In the genomic region with DNA sequence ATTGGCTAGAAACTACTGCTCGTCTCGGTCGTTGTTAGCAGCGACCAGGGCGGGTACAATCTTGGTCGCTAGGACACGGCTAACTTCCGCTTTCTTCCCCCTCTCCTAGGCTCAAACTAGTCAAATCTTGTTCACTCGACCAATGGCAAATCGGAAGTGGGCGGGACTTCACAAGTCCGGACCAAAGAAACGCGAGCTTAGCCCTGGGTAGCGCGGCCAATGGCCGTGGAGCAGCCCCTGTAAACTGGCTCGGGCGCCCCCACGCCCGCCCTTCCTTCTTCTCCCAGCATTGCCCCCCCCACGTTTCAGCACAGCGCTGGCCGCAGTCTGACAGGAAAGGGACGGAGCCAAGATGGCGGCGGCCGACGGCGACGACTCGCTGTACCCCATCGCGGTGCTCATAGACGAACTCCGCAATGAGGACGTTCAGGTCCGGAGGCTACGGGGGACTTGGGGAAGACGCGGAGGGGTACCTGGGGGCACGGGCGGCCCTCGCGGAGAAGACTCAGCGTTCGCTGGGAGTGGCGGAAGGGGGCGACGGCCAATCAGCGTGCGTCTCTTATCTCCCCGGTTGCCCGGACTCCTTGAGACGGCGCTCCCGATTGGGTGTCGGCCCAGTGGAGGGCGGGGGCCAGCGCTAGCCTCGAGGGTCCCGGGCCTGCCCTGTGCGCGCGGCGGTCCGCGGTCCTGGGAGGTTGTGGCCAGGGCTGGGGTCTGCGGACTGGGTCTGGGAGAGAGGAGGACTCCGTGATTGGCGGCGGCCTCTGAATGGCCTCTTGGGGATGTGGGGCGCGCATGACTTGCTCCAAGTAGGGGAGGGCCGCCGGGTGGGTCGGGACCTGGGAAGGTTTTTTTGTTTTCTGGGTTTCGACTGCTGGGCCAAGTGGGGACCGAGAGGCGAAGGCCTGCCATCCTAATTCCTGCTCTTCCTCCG, we compare ENCODE assay signal across 1 cellular context.
A peak's percentile ranks its signal among the peaks of the same experiment; 100 is the strongest.
TF ChIP-seq lines count a peak whose summit lies in the region.

A gene (plus strand): TSS at position 308 of the 934 bp plus-strand sequence. CDS start 45 bp downstream, at position 353.

TF ChIP-seq in HepG2, 621 proteins besides CTCF, POLR2A, EP300 and RAD21 (continued from another document and continues in another):
- TF ChIP-seq, protein P1, sequence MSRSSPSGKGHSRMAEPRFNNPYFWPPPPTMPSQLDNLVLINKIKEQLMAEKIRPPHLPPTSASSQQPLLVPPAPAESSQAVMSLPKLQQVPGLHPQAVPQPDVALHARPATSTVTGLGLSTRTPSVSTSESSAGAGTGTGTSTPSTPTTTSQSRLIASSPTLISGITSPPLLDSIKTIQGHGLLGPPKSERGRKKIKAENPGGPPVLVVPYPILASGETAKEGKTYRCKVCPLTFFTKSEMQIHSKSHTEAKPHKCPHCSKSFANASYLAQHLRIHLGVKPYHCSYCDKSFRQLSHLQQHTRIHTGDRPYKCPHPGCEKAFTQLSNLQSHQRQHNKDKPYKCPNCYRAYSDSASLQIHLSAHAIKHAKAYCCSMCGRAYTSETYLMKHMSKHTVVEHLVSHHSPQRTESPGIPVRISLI (CRISPR knock-in tag; IDR thresholded peaks at IDR 0.05; ENCODE audit: borderline replicate concordance) = 0 out of 2 replicates have a peak, but pooled peaks have one; percentile 41
- TF ChIP-seq GATAD2A (CRISPR knock-in tag; IDR thresholded peaks at IDR 0.05) (peak; percentile 9; the same call in 1 of the 2 replicates), CBX1 (IDR thresholded peaks at IDR 0.05; ENCODE audit: low read depth) (peak; percentile 47), HIVEP1 (CRISPR knock-in tag; IDR thresholded peaks at IDR 0.05) (peak; percentile 82), POLR2G (IDR thresholded peaks at IDR 0.05; ENCODE audit: low read depth, low read length) (peak; percentile 55), CBX2 (IDR thresholded peaks at IDR 0.05; ENCODE audit: low read depth, low read length) (no peak), CBX2 (CRISPR knock-in tag; IDR thresholded peaks at IDR 0.05; ENCODE audit: low read depth) (no peak), TCF7 (IDR thresholded peaks at IDR 0.05; ENCODE audit: low read depth) (no peak), JARID2 (CRISPR knock-in tag; IDR thresholded peaks at IDR 0.05; ENCODE audit: insufficient replicate concordance) (no peak), SP5 (CRISPR knock-in tag; IDR thresholded peaks at IDR 0.05; ENCODE audit: borderline replicate concordance, low read depth) (peak; percentile 15; the same call in 1 of the 2 replicates), ZNF24 (IDR thresholded peaks at IDR 0.05) (no peak), PCBP1 (IDR thresholded peaks at IDR 0.05; ENCODE audit: borderline replicate concordance, low read depth, low read length) (0 out of 2 replicates have a peak, but pooled peaks have one; percentile 28), TEAD3 (CRISPR knock-in tag; optimal IDR thresholded peaks at IDR 0.05; ENCODE audit: borderline replicate concordance) (peak; percentile 40), IRX3 (CRISPR knock-in tag; IDR thresholded peaks at IDR 0.05; ENCODE audit: borderline replicate concordance, low read depth) (no peak), ARHGAP35 (CRISPR knock-in tag; IDR thresholded peaks at IDR 0.05; ENCODE audit: borderline replicate concordance) (0 out of 2 replicates have a peak, but pooled peaks have one; percentile 58), CENPT (CRISPR knock-in tag; IDR thresholded peaks at IDR 0.05; ENCODE audit: low read depth) (no peak), ZNF317 (CRISPR knock-in tag; IDR thresholded peaks at IDR 0.05) (peak; percentile 84; the same call in 1 of the 2 replicates), ZKSCAN1 (IDR thresholded peaks at IDR 0.05; ENCODE audit: low read length) (no peak), STAT5B (CRISPR knock-in tag; IDR thresholded peaks at IDR 0.05) (no peak), KLF9 (CRISPR knock-in tag; IDR thresholded peaks at IDR 0.05; ENCODE audit: low read depth) (no peak), ELF4 (CRISPR knock-in tag; IDR thresholded peaks at IDR 0.05; ENCODE audit: borderline replicate concordance) (peak; percentile 87; the same call in 1 of the 2 replicates), ESRRA (CRISPR knock-in tag; IDR thresholded peaks at IDR 0.05; ENCODE audit: low read depth) (0 out of 2 replicates have a peak, but pooled peaks have one; percentile 72), ZNF501 (CRISPR knock-in tag; IDR thresholded peaks at IDR 0.05) (peak; percentile 92), FOXA3 (CRISPR knock-in tag; IDR thresholded peaks at IDR 0.05) (no peak), MIXL1 (CRISPR knock-in tag; IDR thresholded peaks at IDR 0.05) (no peak), ZMYM2 (CRISPR knock-in tag; IDR thresholded peaks at IDR 0.05) (no peak), ZNF350 (CRISPR knock-in tag; IDR thresholded peaks at IDR 0.05; ENCODE audit: borderline replicate concordance, low read depth) (peak; percentile 97), KMT2A (CRISPR knock-in tag; IDR thresholded peaks at IDR 0.05) (peak; percentile 37; the same call in 1 of the 2 replicates), FLYWCH1 (CRISPR knock-in tag; IDR thresholded peaks at IDR 0.05) (no peak), POGZ (CRISPR knock-in tag; IDR thresholded peaks at IDR 0.05) (peak; percentile 74), RNF2 (conservative IDR thresholded peaks at IDR 0.05; ENCODE audit: low read depth) (no peak), CBFB (CRISPR knock-in tag; IDR thresholded peaks at IDR 0.05) (peak; percentile 38; the same call in 1 of the 2 replicates), ZNF746 (CRISPR knock-in tag; IDR thresholded peaks at IDR 0.05) (no peak; the same call in 1 of the 2 replicates), ZNF562 (CRISPR knock-in tag; IDR thresholded peaks at IDR 0.05; ENCODE audit: borderline replicate concordance) (no peak)
- TF ChIP-seq, protein P2, sequence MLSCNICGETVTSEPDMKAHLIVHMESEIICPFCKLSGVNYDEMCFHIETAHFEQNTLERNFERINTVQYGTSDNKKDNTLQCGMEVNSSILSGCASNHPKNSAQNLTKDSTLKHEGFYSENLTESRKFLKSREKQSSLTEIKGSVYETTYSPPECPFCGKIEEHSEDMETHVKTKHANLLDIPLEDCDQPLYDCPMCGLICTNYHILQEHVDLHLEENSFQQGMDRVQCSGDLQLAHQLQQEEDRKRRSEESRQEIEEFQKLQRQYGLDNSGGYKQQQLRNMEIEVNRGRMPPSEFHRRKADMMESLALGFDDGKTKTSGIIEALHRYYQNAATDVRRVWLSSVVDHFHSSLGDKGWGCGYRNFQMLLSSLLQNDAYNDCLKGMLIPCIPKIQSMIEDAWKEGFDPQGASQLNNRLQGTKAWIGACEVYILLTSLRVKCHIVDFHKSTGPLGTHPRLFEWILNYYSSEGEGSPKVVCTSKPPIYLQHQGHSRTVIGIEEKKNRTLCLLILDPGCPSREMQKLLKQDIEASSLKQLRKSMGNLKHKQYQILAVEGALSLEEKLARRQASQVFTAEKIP (CRISPR knock-in tag; IDR thresholded peaks at IDR 0.05; ENCODE audit: borderline replicate concordance) = no peak
- TF ChIP-seq, protein P3, sequence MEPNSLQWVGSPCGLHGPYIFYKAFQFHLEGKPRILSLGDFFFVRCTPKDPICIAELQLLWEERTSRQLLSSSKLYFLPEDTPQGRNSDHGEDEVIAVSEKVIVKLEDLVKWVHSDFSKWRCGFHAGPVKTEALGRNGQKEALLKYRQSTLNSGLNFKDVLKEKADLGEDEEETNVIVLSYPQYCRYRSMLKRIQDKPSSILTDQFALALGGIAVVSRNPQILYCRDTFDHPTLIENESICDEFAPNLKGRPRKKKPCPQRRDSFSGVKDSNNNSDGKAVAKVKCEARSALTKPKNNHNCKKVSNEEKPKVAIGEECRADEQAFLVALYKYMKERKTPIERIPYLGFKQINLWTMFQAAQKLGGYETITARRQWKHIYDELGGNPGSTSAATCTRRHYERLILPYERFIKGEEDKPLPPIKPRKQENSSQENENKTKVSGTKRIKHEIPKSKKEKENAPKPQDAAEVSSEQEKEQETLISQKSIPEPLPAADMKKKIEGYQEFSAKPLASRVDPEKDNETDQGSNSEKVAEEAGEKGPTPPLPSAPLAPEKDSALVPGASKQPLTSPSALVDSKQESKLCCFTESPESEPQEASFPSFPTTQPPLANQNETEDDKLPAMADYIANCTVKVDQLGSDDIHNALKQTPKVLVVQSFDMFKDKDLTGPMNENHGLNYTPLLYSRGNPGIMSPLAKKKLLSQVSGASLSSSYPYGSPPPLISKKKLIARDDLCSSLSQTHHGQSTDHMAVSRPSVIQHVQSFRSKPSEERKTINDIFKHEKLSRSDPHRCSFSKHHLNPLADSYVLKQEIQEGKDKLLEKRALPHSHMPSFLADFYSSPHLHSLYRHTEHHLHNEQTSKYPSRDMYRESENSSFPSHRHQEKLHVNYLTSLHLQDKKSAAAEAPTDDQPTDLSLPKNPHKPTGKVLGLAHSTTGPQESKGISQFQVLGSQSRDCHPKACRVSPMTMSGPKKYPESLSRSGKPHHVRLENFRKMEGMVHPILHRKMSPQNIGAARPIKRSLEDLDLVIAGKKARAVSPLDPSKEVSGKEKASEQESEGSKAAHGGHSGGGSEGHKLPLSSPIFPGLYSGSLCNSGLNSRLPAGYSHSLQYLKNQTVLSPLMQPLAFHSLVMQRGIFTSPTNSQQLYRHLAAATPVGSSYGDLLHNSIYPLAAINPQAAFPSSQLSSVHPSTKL (CRISPR knock-in tag; IDR thresholded peaks at IDR 0.05) = no peak
- TF ChIP-seq, protein P4, sequence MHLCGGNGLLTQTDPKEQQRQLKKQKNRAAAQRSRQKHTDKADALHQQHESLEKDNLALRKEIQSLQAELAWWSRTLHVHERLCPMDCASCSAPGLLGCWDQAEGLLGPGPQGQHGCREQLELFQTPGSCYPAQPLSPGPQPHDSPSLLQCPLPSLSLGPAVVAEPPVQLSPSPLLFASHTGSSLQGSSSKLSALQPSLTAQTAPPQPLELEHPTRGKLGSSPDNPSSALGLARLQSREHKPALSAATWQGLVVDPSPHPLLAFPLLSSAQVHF (CRISPR knock-in tag; IDR thresholded peaks at IDR 0.05) = 0 out of 2 replicates have a peak, but pooled peaks have one; percentile 47
- TF ChIP-seq, protein P5, sequence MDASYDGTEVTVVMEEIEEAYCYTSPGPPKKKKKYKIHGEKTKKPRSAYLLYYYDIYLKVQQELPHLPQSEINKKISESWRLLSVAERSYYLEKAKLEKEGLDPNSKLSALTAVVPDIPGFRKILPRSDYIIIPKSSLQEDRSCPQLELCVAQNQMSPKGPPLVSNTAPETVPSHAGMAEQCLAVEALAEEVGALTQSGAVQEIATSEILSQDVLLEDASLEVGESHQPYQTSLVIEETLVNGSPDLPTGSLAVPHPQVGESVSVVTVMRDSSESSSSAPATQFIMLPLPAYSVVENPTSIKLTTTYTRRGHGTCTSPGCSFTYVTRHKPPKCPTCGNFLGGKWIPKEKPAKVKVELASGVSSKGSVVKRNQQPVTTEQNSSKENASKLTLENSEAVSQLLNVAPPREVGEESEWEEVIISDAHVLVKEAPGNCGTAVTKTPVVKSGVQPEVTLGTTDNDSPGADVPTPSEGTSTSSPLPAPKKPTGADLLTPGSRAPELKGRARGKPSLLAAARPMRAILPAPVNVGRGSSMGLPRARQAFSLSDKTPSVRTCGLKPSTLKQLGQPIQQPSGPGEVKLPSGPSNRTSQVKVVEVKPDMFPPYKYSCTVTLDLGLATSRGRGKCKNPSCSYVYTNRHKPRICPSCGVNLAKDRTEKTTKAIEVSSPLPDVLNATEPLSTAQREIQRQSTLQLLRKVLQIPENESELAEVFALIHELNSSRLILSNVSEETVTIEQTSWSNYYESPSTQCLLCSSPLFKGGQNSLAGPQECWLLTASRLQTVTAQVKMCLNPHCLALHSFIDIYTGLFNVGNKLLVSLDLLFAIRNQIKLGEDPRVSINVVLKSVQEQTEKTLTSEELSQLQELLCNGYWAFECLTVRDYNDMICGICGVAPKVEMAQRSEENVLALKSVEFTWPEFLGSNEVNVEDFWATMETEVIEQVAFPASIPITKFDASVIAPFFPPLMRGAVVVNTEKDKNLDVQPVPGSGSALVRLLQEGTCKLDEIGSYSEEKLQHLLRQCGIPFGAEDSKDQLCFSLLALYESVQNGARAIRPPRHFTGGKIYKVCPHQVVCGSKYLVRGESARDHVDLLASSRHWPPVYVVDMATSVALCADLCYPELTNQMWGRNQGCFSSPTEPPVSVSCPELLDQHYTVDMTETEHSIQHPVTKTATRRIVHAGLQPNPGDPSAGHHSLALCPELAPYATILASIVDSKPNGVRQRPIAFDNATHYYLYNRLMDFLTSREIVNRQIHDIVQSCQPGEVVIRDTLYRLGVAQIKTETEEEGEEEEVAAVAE (CRISPR knock-in tag; IDR thresholded peaks at IDR 0.05; ENCODE audit: borderline replicate concordance) = peak; percentile 98
- TF ChIP-seq, protein P6, sequence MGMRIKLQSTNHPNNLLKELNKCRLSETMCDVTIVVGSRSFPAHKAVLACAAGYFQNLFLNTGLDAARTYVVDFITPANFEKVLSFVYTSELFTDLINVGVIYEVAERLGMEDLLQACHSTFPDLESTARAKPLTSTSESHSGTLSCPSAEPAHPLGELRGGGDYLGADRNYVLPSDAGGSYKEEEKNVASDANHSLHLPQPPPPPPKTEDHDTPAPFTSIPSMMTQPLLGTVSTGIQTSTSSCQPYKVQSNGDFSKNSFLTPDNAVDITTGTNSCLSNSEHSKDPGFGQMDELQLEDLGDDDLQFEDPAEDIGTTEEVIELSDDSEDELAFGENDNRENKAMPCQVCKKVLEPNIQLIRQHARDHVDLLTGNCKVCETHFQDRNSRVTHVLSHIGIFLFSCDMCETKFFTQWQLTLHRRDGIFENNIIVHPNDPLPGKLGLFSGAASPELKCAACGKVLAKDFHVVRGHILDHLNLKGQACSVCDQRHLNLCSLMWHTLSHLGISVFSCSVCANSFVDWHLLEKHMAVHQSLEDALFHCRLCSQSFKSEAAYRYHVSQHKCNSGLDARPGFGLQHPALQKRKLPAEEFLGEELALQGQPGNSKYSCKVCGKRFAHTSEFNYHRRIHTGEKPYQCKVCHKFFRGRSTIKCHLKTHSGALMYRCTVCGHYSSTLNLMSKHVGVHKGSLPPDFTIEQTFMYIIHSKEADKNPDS (CRISPR knock-in tag; IDR thresholded peaks at IDR 0.05) = peak; percentile 85; the same call in 1 of the 2 replicates
- TF ChIP-seq, protein P7, sequence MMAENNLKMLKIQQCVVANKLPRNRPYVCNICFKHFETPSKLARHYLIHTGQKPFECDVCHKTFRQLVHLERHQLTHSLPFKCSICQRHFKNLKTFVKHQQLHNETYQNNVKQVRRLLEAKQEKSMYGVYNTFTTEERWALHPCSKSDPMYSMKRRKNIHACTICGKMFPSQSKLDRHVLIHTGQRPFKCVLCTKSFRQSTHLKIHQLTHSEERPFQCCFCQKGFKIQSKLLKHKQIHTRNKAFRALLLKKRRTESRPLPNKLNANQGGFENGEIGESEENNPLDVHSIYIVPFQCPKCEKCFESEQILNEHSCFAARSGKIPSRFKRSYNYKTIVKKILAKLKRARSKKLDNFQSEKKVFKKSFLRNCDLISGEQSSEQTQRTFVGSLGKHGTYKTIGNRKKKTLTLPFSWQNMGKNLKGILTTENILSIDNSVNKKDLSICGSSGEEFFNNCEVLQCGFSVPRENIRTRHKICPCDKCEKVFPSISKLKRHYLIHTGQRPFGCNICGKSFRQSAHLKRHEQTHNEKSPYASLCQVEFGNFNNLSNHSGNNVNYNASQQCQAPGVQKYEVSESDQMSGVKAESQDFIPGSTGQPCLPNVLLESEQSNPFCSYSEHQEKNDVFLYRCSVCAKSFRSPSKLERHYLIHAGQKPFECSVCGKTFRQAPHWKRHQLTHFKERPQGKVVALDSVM (CRISPR knock-in tag; IDR thresholded peaks at IDR 0.05) = no peak
- TF ChIP-seq, protein P8, sequence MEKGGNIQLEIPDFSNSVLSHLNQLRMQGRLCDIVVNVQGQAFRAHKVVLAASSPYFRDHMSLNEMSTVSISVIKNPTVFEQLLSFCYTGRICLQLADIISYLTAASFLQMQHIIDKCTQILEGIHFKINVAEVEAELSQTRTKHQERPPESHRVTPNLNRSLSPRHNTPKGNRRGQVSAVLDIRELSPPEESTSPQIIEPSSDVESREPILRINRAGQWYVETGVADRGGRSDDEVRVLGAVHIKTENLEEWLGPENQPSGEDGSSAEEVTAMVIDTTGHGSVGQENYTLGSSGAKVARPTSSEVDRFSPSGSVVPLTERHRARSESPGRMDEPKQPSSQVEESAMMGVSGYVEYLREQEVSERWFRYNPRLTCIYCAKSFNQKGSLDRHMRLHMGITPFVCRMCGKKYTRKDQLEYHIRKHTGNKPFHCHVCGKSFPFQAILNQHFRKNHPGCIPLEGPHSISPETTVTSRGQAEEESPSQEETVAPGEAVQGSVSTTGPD (CRISPR knock-in tag; IDR thresholded peaks at IDR 0.05) = no peak
